ENCODE assay signal across 28 cellular contexts in genomic region chr9:68610016-68610415, GRCh38.
"Had no signal": no experiment of that assay in that cellular context is flagged by ENCODE, and none has a peak within 500 bp of the region (broad histone marks: within the 10 kb centered on the region; RNA-seq: fewer than 3 reads in every experiment).

No MANE protein-coding gene starts in this region.

- H3K27ac ChIP-seq: dorsolateral prefrontal cortex, epithelial cell of prostate, gastrocnemius medialis, pancreas, skin epidermis, testis, tibial artery had no signal

- DNase-seq: central memory CD4-positive, alpha-beta T cell; dorsolateral prefrontal cortex; effector CD8-positive, alpha-beta T cell; endodermal cell; foreskin fibroblast; gastrocnemius medialis; head of caudate nucleus; naive thymus-derived CD4-positive, alpha-beta T cell; occipital lobe; pancreas; retina; stimulated activated CD4-positive, alpha-beta T cell treated with anti-CD3 and anti-CD28 coated beads, Interleukin-1b, Interleukin-23, amount 100 ng/mL, for 48 hours; stimulated activated CD4-positive, alpha-beta T cell treated with anti-CD3 and anti-CD28 coated beads, Interleukin-4, amount 100 ng/mL, for 1 hour; stimulated activated CD8-positive, alpha-beta memory T cell treated with anti-CD3 and anti-CD28 coated beads, Interleukin-4, amount 100 ng/mL, for 48 hours; stimulated activated naive CD4-positive, alpha-beta T cell treated with Interleukin-2 at 50 U/mL for 16 hours; substantia nigra; testis; tibial artery had no signal

- H3K4me3 Mint-ChIP-seq: endodermal cell; memory B cell; naive thymus-derived CD4-positive, alpha-beta T cell; nephron; type B pancreatic cell had no signal

- H3K4me1 ChIP-seq: gastrocnemius medialis, pancreas, testis, tibial artery had no signal

- H3K36me3 ChIP-seq: gastrocnemius medialis, pancreas, tibial artery had no signal

- H3K27me3 ChIP-seq: dorsolateral prefrontal cortex, gastrocnemius medialis, pancreas, testis, tibial artery had no signal

- FAIRE-seq: colon, keratinocyte, pancreas, urothelium cell line had no signal

- H3K27ac Mint-ChIP-seq: endodermal cell; memory B cell; naive thymus-derived CD4-positive, alpha-beta T cell; nephron; type B pancreatic cell had no signal

- H3K36me3 Mint-ChIP-seq: type B pancreatic cell had no signal

- H3K9me3 Mint-ChIP-seq: memory B cell had no signal

- H3K4me3 ChIP-seq: dorsolateral prefrontal cortex, gastrocnemius medialis, lung, pancreas, skin epidermis, testis, tibial artery had no signal

- H3K9me3 ChIP-seq: gastrocnemius medialis, pancreas, testis, tibial artery had no signal

- ATAC-seq: esophagus mucosa; gastrocnemius medialis; naive thymus-derived CD4-positive, alpha-beta T cell had no signal

- H3K4me1 Mint-ChIP-seq: endodermal cell; naive thymus-derived CD4-positive, alpha-beta T cell; nephron had no signal

- H3K27me3 Mint-ChIP-seq: memory B cell had no signal
